8 cellular contexts compared by ENCODE assay signal in the genomic region with DNA sequence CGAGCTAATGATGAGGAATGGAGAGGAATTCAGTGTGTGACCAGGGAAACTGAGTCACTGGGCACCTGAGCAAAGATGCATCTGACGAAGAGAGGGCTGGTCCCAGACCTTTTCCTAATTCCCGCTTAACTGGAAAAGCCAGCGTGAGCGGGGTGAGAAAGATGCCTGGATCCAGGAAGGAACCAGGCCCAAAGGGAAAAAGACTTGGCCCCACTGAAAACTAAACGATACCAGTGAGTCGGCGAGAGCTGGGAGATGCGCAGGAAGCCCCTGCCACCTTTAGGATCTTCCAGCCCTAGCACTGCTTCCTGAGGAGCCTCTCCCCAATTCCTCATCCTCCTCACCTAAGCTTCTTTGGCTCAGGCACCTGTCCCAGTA. TPM values are rescaled to one million over a fixed set of nuclear protein-coding genes. Genes with fewer than 3 reads are reported as not detected.
DNase-seq lines count a peak whose midpoint lies in the region; ATAC-seq and TF ChIP-seq lines count a peak whose summit lies in the region.

No MANE protein-coding gene starts in this region.

- no peaks in the 10 kb centered on the region for H3K79me2 ChIP-seq in Loucy (ENCODE audit: insufficient read depth, low read length)

- H3K4me3 ChIP-seq in AG04450 (ENCODE audit: low read depth, low read length) (peak overlapping the region; percentile 85), Loucy (ENCODE audit: low read length, poor library complexity, severe bottlenecking) (peak overlapping the region; percentile 74), duodenal mucosa (ENCODE audit: low read depth in 1 of 2, low read length in 2 of 2) (peak overlapping the region; percentile 78 to 82), muscle layer of duodenum (ENCODE audit: low read depth in 1 of 2, low read length in 2 of 2) (peak overlapping the region; percentile 70 to 80)

- H3K36me3 ChIP-seq in Loucy (ENCODE audit: insufficient read depth, low read length) (no peaks in the 10 kb centered on the region), duodenal mucosa (ENCODE audit: control insufficient read depth in 1 of 2, insufficient read depth in 2 of 2, low read length in 2 of 2) (peaks cover 0 to 5% of the 10 kb centered on the region in 2 donors), muscle layer of duodenum (ENCODE audit: control insufficient read depth in 1 of 2, insufficient read depth in 2 of 2, low read length in 2 of 2) (peaks cover 4 to 30% of the 10 kb centered on the region in 2 donors)

- H3K4me1 ChIP-seq in Loucy (ENCODE audit: insufficient read depth, low read length, poor library complexity, severe bottlenecking) (peaks cover 3% of the 10 kb centered on the region), duodenal mucosa (ENCODE audit: control insufficient read depth in 1 of 2, insufficient read depth in 2 of 2, low read length in 2 of 2) (peaks cover 11 to 13% of the 10 kb centered on the region in 2 donors), muscle layer of duodenum (ENCODE audit: control insufficient read depth in 1 of 2, insufficient read depth in 2 of 2, low read length in 2 of 2) (peaks cover 0 to 12% of the 10 kb centered on the region in 2 donors)

- H4K20me1 ChIP-seq in Loucy (ENCODE audit: insufficient read depth, low read length, poor library complexity, severe bottlenecking), result no peaks in the 10 kb centered on the region

- no peak for TF ChIP-seq CTCF in AG04450 (IDR thresholded peaks at IDR 0.05; ENCODE audit: low read depth, low read length)
- TF ChIP-seq CTCF in Loucy (conservative IDR thresholded peaks at IDR 0.05; ENCODE audit: low read length), result no peak

- peak overlapping the region; percentile 82 for H3K4me2 ChIP-seq in Loucy (ENCODE audit: low read depth, low read length, poor library complexity, severe bottlenecking)

- no peak for ATAC-seq in HG03469 (IDR thresholded peaks at IDR 0.05; ENCODE audit: unreplicated experiment)
- no peak for ATAC-seq in HG02981 (IDR thresholded peaks at IDR 0.05; ENCODE audit: unreplicated experiment)
- no peak for ATAC-seq in HG03457 (IDR thresholded peaks at IDR 0.05; ENCODE audit: unreplicated experiment)

- POLR2A ChIA-PET in AG04450 (lab: Yijun Ruan, JAX), result interaction anchor here (1.9 kb wide), 1 partner anchor 15 kb away, joined by 14 read pairs; the partner anchor contains the start of genes HDAC3 and RELL2

- H3F3A ChIP-seq in Loucy (ENCODE audit: low read depth), result no peaks in the 10 kb centered on the region

- H2AFZ ChIP-seq in Loucy (ENCODE audit: low read length), result peak overlapping the region; percentile 82

- H3K9me3 ChIP-seq in AG04450 (ENCODE audit: control insufficient read depth, insufficient read depth, low read length) (no peaks in the 10 kb centered on the region), Loucy (ENCODE audit: insufficient read depth, low read depth, low read length) (no peaks in the 10 kb centered on the region), duodenal mucosa (ENCODE audit: control insufficient read depth in 1 of 2, low read length in 2 of 2) (no peaks in the 10 kb centered on the region), muscle layer of duodenum (ENCODE audit: control insufficient read depth in 1 of 2, low read length in 2 of 2) (no peaks in the 10 kb centered on the region)

- H3K9ac ChIP-seq in Loucy (ENCODE audit: low read depth, low read length, poor library complexity, severe bottlenecking) (peak overlapping the region; percentile 68), duodenal mucosa (ENCODE audit: low read depth in 1 of 2, low read length in 2 of 2) (peak overlapping the region; percentile 7 to 50)

- no peak overlapping the region for H3K27ac ChIP-seq in AG04450 (ENCODE audit: low read depth, low read length)
- no peak overlapping the region for H3K27ac ChIP-seq in duodenal mucosa (ENCODE audit: low read depth, low read length)
- peak overlapping the region; percentile 31 for H3K27ac ChIP-seq in muscle layer of duodenum (ENCODE audit: low read length)

- H3K27me3 ChIP-seq in AG04450 (ENCODE audit: control insufficient read depth, insufficient read depth, low read length) (no peaks in the 10 kb centered on the region), Loucy (ENCODE audit: insufficient read depth, low read length, poor library complexity, severe bottlenecking) (no peaks in the 10 kb centered on the region), duodenal mucosa (ENCODE audit: control insufficient read depth in 1 of 2, insufficient read depth in 2 of 2, low read length in 2 of 2) (no peaks in the 10 kb centered on the region), muscle layer of duodenum (ENCODE audit: low read depth, low read length) (no peaks in the 10 kb centered on the region)

- no peak for DNase-seq in AG04450 (ENCODE audit: low read depth, low spot score)
- no peak for DNase-seq in DMS 273 treated with DMSO at 0.1 percent for 48 hours (lab: John Stamatoyannopoulos, UW)

- H3K9me2 ChIP-seq in Loucy (replicated peaks; ENCODE audit: low read depth, low read length), result no peaks in the 10 kb centered on the region

- CTCF ChIA-PET in AG04450 (lab: Charles Lee), result interaction anchor here (0.8 to 2.0 kb wide), 7 partner anchors 13 to 88 kb away, joined by 3 to 15 read pairs (median 4); partner anchors contain the start of gene DIAPH1

RNA-seq across cellular contexts. Expression of gene FCHSD1, which starts 0.5 kb away (rescaled TPM):
- polyA plus RNA-seq in AG04450 (2011; rRNA removed), result 28.1 and 30.2 TPM in 2 replicates
- 24.8 and 30.1 TPM in 2 replicates for polyA minus RNA-seq in AG04450 (2011; rRNA and poly(A)+ RNA removed)

RNA-seq across cellular contexts. Expression of gene RELL2, which starts 14.9 kb away (rescaled TPM):
- 3.0 and 3.1 TPM in 2 replicates for polyA plus RNA-seq in AG04450 (2011; rRNA removed)
- polyA minus RNA-seq in AG04450 (2011; rRNA and poly(A)+ RNA removed), result 1.4 and 1.8 TPM in 2 replicates

RNA-seq across cellular contexts. Expression of gene HDAC3, which starts 15.1 kb away (rescaled TPM):
- polyA plus RNA-seq in AG04450 (2011; rRNA removed), result 78.3 and 82.2 TPM in 2 replicates
- 60.4 and 77.7 TPM in 2 replicates for polyA minus RNA-seq in AG04450 (2011; rRNA and poly(A)+ RNA removed)

RNA-seq across cellular contexts. Expression of gene ARAP3, which starts 30.3 kb away (rescaled TPM):
- 3.5 and 4.9 TPM in 2 replicates for polyA plus RNA-seq in AG04450 (2011; rRNA removed)
- 5.5 and 8.1 TPM in 2 replicates for polyA minus RNA-seq in AG04450 (2011; rRNA and poly(A)+ RNA removed)

RNA-seq across cellular contexts. Expression of gene DIAPH1, which starts 32.9 kb away (rescaled TPM):
- polyA plus RNA-seq in AG04450 (2011; rRNA removed), result 27.1 and 34.7 TPM in 2 replicates
- polyA minus RNA-seq in AG04450 (2011; rRNA and poly(A)+ RNA removed), result 80.8 and 98.1 TPM in 2 replicates
